Comparison of ENCODE assay signal across 8 cellular contexts in the genomic region with DNA sequence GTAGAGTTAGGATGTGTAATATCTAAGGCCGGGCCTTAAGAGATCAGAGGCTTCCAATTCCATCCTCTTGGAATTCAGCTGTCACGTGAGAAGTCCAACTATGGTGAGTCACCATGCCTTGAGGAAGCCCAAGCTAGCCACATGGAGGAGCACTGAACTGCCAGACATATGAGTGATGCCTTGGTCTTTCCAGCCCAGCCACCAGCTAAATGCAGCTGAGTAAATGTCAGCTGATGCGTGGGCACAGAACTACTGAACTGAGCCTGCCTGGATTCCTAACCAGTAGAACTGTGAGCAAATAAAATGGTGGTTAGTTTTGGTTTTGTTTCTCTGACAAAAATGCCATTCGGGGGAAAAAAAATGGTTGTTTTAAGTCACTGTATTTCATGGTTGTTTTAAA.
DNase-seq lines count a peak whose midpoint lies in the region; ATAC-seq and TF ChIP-seq lines count a peak whose summit lies in the region.

No MANE protein-coding gene starts in this region.

- peaks cover 8% of the 10 kb centered on the region for H3K27me3 Mint-ChIP-seq in nephron progenitor cell (ENCODE audit: low read depth, poor library complexity)

- peak; percentile 25 for TF ChIP-seq CTCF in AG09309 (IDR thresholded peaks at IDR 0.05; ENCODE audit: control insufficient read depth, insufficient read depth, low read depth, low read length, missing control alignments)
- TF ChIP-seq CTCF in choroid plexus epithelial cell (conservative IDR thresholded peaks at IDR 0.05; ENCODE audit: low read depth, low read length): peak; percentile 12
- no peak for TF ChIP-seq CTCF in nephron progenitor cell (IDR thresholded peaks at IDR 0.05)

- no peak overlapping the region for H3K27ac Mint-ChIP-seq in nephron progenitor cell

- no peaks in the 10 kb centered on the region for H3K9me3 Mint-ChIP-seq in nephron progenitor cell

- ATAC-seq in GM21367 (IDR thresholded peaks at IDR 0.05; ENCODE audit: unreplicated experiment) (peak; percentile 62), GM19455 (IDR thresholded peaks at IDR 0.05; ENCODE audit: unreplicated experiment) (no peak)

- no peak overlapping the region for H3K4me3 Mint-ChIP-seq in nephron progenitor cell

- DNase-seq in AG09309 (ENCODE audit: low read depth) (peak; percentile 99), OCI-M1 (lab: John Stamatoyannopoulos, UW) (peak; percentile 24), choroid plexus epithelial cell (ENCODE audit: low read depth) (peak; percentile 91), nephron progenitor cell (no peak), NCI-H2081 treated with DMSO at 0.1 percent for 48 hours (lab: John Stamatoyannopoulos, UW) (no peak)
- peak; percentile 64 for DNase-seq in stimulated activated CD4-positive, alpha-beta T cell treated with anti-CD3 and anti-CD28 coated beads, Interleukin-4, amount 100 ng/mL, for 24 hours

- H3K4me1 Mint-ChIP-seq in nephron progenitor cell: peaks cover 5% of the 10 kb centered on the region

- H3K36me3 Mint-ChIP-seq in nephron progenitor cell (ENCODE audit: low read depth): no peaks in the 10 kb centered on the region

- H3K4me3 ChIP-seq in AG09309 (ENCODE audit: control insufficient read depth, low read depth, low read length): no peak overlapping the region
- no peak overlapping the region for H3K4me3 ChIP-seq in choroid plexus epithelial cell (ENCODE audit: low read depth, low read length)

Comparison
In these comparisons a context has a peak if more than half of its experiments do, and no peak if none do; other contexts are left out.
1. DNase-seq: peak in AG09309 (single experiment), OCI-M1 (single experiment), choroid plexus epithelial cell (single experiment) and stimulated activated CD4-positive, alpha-beta T cell treated with anti-CD3 and anti-CD28 coated beads, Interleukin-4, amount 100 ng/mL, for 24 hours (single experiment); none in nephron progenitor cell (single experiment) and NCI-H2081 treated with DMSO at 0.1 percent for 48 hours (single experiment).